ENCODE assay signal across 24 cellular contexts in the genomic region with DNA sequence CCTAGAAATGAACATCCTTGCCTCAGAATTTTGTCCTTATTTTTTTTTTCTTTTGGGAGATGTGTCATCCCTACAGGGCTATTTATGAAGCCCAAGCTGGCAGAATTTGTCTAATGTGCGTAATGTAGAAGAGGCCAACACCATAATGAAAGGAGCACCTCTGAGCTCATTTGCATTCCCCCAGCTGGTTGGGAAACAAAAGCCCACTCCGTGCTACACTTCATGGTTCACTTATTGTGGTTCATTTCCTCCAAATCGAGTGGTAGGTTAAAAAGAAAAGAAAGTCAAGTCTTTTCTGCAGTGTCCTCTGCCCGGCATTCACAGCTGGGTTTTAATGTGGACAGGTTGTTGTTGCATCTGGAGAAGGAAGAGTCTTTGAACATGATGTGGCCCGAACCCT.
A peak's percentile ranks its signal among the peaks of the same experiment; 100 is the strongest.
DNase-seq lines count a peak whose midpoint lies in the region; ATAC-seq and TF ChIP-seq lines count a peak whose summit lies in the region.
"Had no signal": no experiment of that assay in that cellular context is flagged by ENCODE, and none has a peak within 500 bp of the region (broad histone marks: within the 10 kb centered on the region; RNA-seq: fewer than 3 reads in every experiment).

No MANE protein-coding gene starts in this region.

- ATAC-seq in mucosa of descending colon = no peak
- no peak for ATAC-seq in activated CD8-positive, alpha-beta memory T cell treated with anti-CD3 and anti-CD28 coated beads, Interleukin-2, amount 10 ng/mL, durations not matched to agents 7 days and 5 days
- ATAC-seq: effector memory CD8-positive, alpha-beta T cell; gastrocnemius medialis; stimulated activated naive CD8-positive, alpha-beta T cell treated with anti-CD3 and anti-CD28 coated beads, Interleukin-15, Interleukin-2, amounts not matched to agents 100 U/mL and 50 U/mL, for 24 hours had no signal

- TF ChIP-seq CTCF in mammary epithelial cell (conservative IDR thresholded peaks at IDR 0.05 in 1 of 2, IDR thresholded peaks at IDR 0.05 in 1 of 2; ENCODE audit: extremely low read depth in 1 of 2, insufficient read depth in 1 of 2, low read depth in 1 of 2, low read length in 2 of 2) (no peak), MCF 10A (IDR thresholded peaks at IDR 0.05; ENCODE audit: unreplicated experiment) (no peak), mucosa of descending colon (IDR thresholded peaks at IDR 0.05) (no peak), GM10248 (IDR thresholded peaks at IDR 0.05; ENCODE audit: control extremely low read depth, extremely low read depth, low read depth, missing control alignments) (no peak)

- H3K4me1 Mint-ChIP-seq in MCF 10A (ENCODE audit: insufficient read depth, unreplicated experiment) = no peaks in the 10 kb centered on the region
- no peaks in the 10 kb centered on the region for H3K4me1 Mint-ChIP-seq in activated CD8-positive, alpha-beta memory T cell treated with anti-CD3 and anti-CD28 coated beads, Interleukin-2, amount 10 ng/mL, durations not matched to agents 7 days and 5 days
- H3K4me1 Mint-ChIP-seq: activated CD4-positive, alpha-beta memory T cell treated with anti-CD3 and anti-CD28 coated beads, Interleukin-2, amount 10 ng/mL, durations not matched to agents 7 days and 5 days had no signal

- H3K9me3 ChIP-seq in mammary epithelial cell (replicated peaks; ENCODE audit: insufficient read depth, low read length) (no peaks in the 10 kb centered on the region), mucosa of descending colon (no peaks in the 10 kb centered on the region)
- H3K9me3 ChIP-seq: colonic mucosa, esophagus squamous epithelium, gastrocnemius medialis, thyroid gland had no signal

- no peak overlapping the region for H3K9ac ChIP-seq in mammary epithelial cell (ENCODE audit: insufficient read depth, low read length)
- H3K9ac ChIP-seq: KMS-11 had no signal

- no peak overlapping the region for H3K27ac ChIP-seq in mammary epithelial cell (ENCODE audit: insufficient read depth, low read depth, low read length)
- H3K27ac ChIP-seq: colonic mucosa, esophagus squamous epithelium, gastrocnemius medialis, KMS-11, thyroid gland had no signal

- H3K4me1 ChIP-seq in mammary epithelial cell (ENCODE audit: insufficient read depth, low read length) (no peaks in the 10 kb centered on the region), mucosa of descending colon (ENCODE audit: low read depth) (no peaks in the 10 kb centered on the region)
- H3K4me1 ChIP-seq: colonic mucosa, gastrocnemius medialis had no signal

- no peaks in the 10 kb centered on the region for H3K9me3 Mint-ChIP-seq in MCF 10A (ENCODE audit: unreplicated experiment)
- no peaks in the 10 kb centered on the region for H3K9me3 Mint-ChIP-seq in activated CD8-positive, alpha-beta memory T cell treated with anti-CD3 and anti-CD28 coated beads, Interleukin-2, amount 10 ng/mL, durations not matched to agents 7 days and 5 days (ENCODE audit: low read depth)
- H3K9me3 Mint-ChIP-seq: activated CD4-positive, alpha-beta memory T cell treated with anti-CD3 and anti-CD28 coated beads, Interleukin-2, amount 10 ng/mL, durations not matched to agents 7 days and 5 days; effector memory CD8-positive, alpha-beta T cell had no signal

- DNase-seq in mammary epithelial cell (no peak), MCF 10A (ENCODE audit: unreplicated experiment) (no peak), NCI-H526 treated with DMSO at 0.1 percent for 48 hours (lab: John Stamatoyannopoulos, UW) (peak; percentile 74), germinal center (ENCODE audit: low spot score) (peak; percentile 5), mucosa of descending colon (no peak), GM10248 (ENCODE audit: extremely low spot score) (no peak), HuH-7 (ENCODE audit: low spot score) (no peak)
- DNase-seq in activated CD8-positive, alpha-beta memory T cell treated with anti-CD3 and anti-CD28 coated beads, Interleukin-2, amount 10 ng/mL, durations not matched to agents 7 days and 5 days = no peak
- DNase-seq: activated B cell treated with CpG ODN at 0.5 μM for 24 hours; activated CD4-positive, alpha-beta memory T cell treated with anti-CD3 and anti-CD28 coated beads, Interleukin-2, amount 10 ng/mL, durations not matched to agents 7 days and 5 days; activated gamma-delta T cell treated with Interleukin-2 at 50 U/mL for 16 hours; colonic mucosa; DND-41; effector memory CD8-positive, alpha-beta T cell; esophagus squamous epithelium; gastrocnemius medialis; NCI-H1048; NCI-H2029; NCI-H524; stimulated activated CD4-positive, alpha-beta T cell treated with anti-CD3 and anti-CD28 coated beads, Interleukin-4, amount 100 ng/mL, for 1 hour; stimulated activated naive CD8-positive, alpha-beta T cell treated with anti-CD3 and anti-CD28 coated beads, Interleukin-15, Interleukin-2, amounts not matched to agents 100 U/mL and 50 U/mL, for 24 hours; thyroid gland had no signal

- 19% methylated on average over 5 of the region's 5 CpGs for WGBS in mammary epithelial cell (ENCODE audit: low coverage, missing lambda C conversion rate)

- no peak overlapping the region for H3K27ac Mint-ChIP-seq in MCF 10A (ENCODE audit: low read depth, unreplicated experiment)
- no peak overlapping the region for H3K27ac Mint-ChIP-seq in activated CD8-positive, alpha-beta memory T cell treated with anti-CD3 and anti-CD28 coated beads, Interleukin-2, amount 10 ng/mL, durations not matched to agents 7 days and 5 days
- H3K27ac Mint-ChIP-seq: activated B cell treated with CpG ODN at 0.5 μM for 24 hours; activated CD4-positive, alpha-beta memory T cell treated with anti-CD3 and anti-CD28 coated beads, Interleukin-2, amount 10 ng/mL, durations not matched to agents 7 days and 5 days; B cell; effector memory CD8-positive, alpha-beta T cell had no signal

- H3K4me3 ChIP-seq in mammary epithelial cell (replicated peaks in 1 of 3; ENCODE audit: insufficient read depth in 1 of 3, low read depth in 2 of 3, low read length in 3 of 3) (no peak overlapping the region), mucosa of descending colon (no peak overlapping the region)
- H3K4me3 ChIP-seq: colonic mucosa, esophagus squamous epithelium, gastrocnemius medialis, thyroid gland had no signal

- H3K36me3 ChIP-seq in mammary epithelial cell (ENCODE audit: insufficient read depth, low read length) (no peaks in the 10 kb centered on the region), mucosa of descending colon (ENCODE audit: low read depth) (no peaks in the 10 kb centered on the region)
- H3K36me3 ChIP-seq: colonic mucosa, esophagus squamous epithelium, gastrocnemius medialis, thyroid gland had no signal

- intact Hi-C loops in mammary epithelial cell (cut with micrococcal nuclease) (no loop called here), MCF 10A (cut with micrococcal nuclease) (no loop called here), mucosa of descending colon (cut with DNase I, micrococcal nuclease) (no loop called here)

- no peaks in the 10 kb centered on the region for H3K27me3 ChIP-seq in mammary epithelial cell (ENCODE audit: insufficient read depth, low read length)
- H3K27me3 ChIP-seq: colonic mucosa, gastrocnemius medialis, thyroid gland had no signal

- H3K27me3 Mint-ChIP-seq in MCF 10A (ENCODE audit: insufficient read depth, unreplicated experiment) = no peaks in the 10 kb centered on the region
- no peaks in the 10 kb centered on the region for H3K27me3 Mint-ChIP-seq in activated CD8-positive, alpha-beta memory T cell treated with anti-CD3 and anti-CD28 coated beads, Interleukin-2, amount 10 ng/mL, durations not matched to agents 7 days and 5 days
- H3K27me3 Mint-ChIP-seq: activated CD4-positive, alpha-beta memory T cell treated with anti-CD3 and anti-CD28 coated beads, Interleukin-2, amount 10 ng/mL, durations not matched to agents 7 days and 5 days had no signal

- POLR2A ChIA-PET in MCF 10A (lab: Yijun Ruan, JAX) = no interaction called here
- POLR2A ChIA-PET in GM10248 (lab: Yijun Ruan, JAX) = no interaction called here

- in situ Hi-C loops in mammary epithelial cell (cut with MboI; ENCODE audit: low sequenced_read_pairs in 2 of 2) = no loop called here

- peak overlapping the region; percentile 24 for H2AFZ ChIP-seq in mammary epithelial cell (ENCODE audit: low read depth, low read length)

- H3K79me2 ChIP-seq in mammary epithelial cell (ENCODE audit: insufficient read depth, low read length) = no peaks in the 10 kb centered on the region

- dilution Hi-C loops in mammary epithelial cell (cut with HindIII; ENCODE audit: low sequenced_read_pairs) = loop anchor here (5.0 kb wide), 1 partner anchor 45 kb away; no protein-coding TSS in a partner anchor

- BruUV-seq in mammary epithelial cell (replicated peaks; lab: Mats Ljungman, UMichigan) (no TSS peak), MCF 10A (replicated peaks; lab: Mats Ljungman, UMichigan) (no TSS peak)

- H4K20me1 ChIP-seq in mammary epithelial cell (ENCODE audit: insufficient read depth, low read length) = no peaks in the 10 kb centered on the region

- CTCF ChIA-PET in mammary epithelial cell (lab: Charles Lee; ENCODE audit: low non-redundant PET) (no interaction called here), MCF 10A (lab: Yijun Ruan, JAX) (no interaction called here), GM10248 (lab: Yijun Ruan, JAX) (interaction anchor here (1.2 kb wide), 1 partner anchor 11 kb away, joined by 4 read pairs; no protein-coding TSS in a partner anchor)
- CTCF ChIA-PET in activated CD8-positive, alpha-beta memory T cell treated with anti-CD3 and anti-CD28 coated beads, Interleukin-2, amount 10 ng/mL, durations not matched to agents 7 days and 5 days (lab: Charles Lee) = no interaction called here

- no peak overlapping the region for H3K4me3 Mint-ChIP-seq in MCF 10A (ENCODE audit: unreplicated experiment)
- H3K4me3 Mint-ChIP-seq in activated CD8-positive, alpha-beta memory T cell treated with anti-CD3 and anti-CD28 coated beads, Interleukin-2, amount 10 ng/mL, durations not matched to agents 7 days and 5 days = no peak overlapping the region
- H3K4me3 Mint-ChIP-seq: activated B cell treated with CpG ODN at 0.5 μM for 24 hours; activated CD4-positive, alpha-beta memory T cell treated with anti-CD3 and anti-CD28 coated beads, Interleukin-2, amount 10 ng/mL, durations not matched to agents 7 days and 5 days; B cell; effector memory CD8-positive, alpha-beta T cell had no signal

- H3K4me2 ChIP-seq in mammary epithelial cell (ENCODE audit: insufficient read depth, low read depth, low read length) = no peak overlapping the region
- H3K4me2 ChIP-seq: KMS-11 had no signal

- H3K36me3 Mint-ChIP-seq in MCF 10A (ENCODE audit: insufficient read depth, unreplicated experiment) = no peaks in the 10 kb centered on the region
- H3K36me3 Mint-ChIP-seq in activated CD8-positive, alpha-beta memory T cell treated with anti-CD3 and anti-CD28 coated beads, Interleukin-2, amount 10 ng/mL, durations not matched to agents 7 days and 5 days = no peaks in the 10 kb centered on the region

Comparison
In these comparisons a context has a peak if more than half of its experiments do, and no peak if none do; other contexts are left out.
1. DNase-seq: peak in NCI-H526 treated with DMSO at 0.1 percent for 48 hours (single experiment) and germinal center (single experiment); none in mammary epithelial cell (single experiment), MCF 10A (single experiment), mucosa of descending colon (0 of 3), activated CD8-positive, alpha-beta memory T cell treated with anti-CD3 and anti-CD28 coated beads, Interleukin-2, amount 10 ng/mL, durations not matched to agents 7 days and 5 days (single experiment), GM10248 (single experiment) and HuH-7 (single experiment).